ENCODE assay signal across 1 cellular context in genomic region chr2:134367915-134368911, GRCh38.
TF ChIP-seq lines count a peak whose summit lies in the region.

No MANE protein-coding gene starts in this region.

TF ChIP-seq in IMR-90, 13 proteins besides CTCF, POLR2A, EP300 and RAD21 (continued from another document):
- TF ChIP-seq ELK1 (IDR thresholded peaks at IDR 0.05; ENCODE audit: borderline replicate concordance, low read depth, low read length) (no peak), MXI1 (IDR thresholded peaks at IDR 0.05; ENCODE audit: borderline replicate concordance, low read depth, low read length) (no peak), SMC3 (IDR thresholded peaks at IDR 0.05; ENCODE audit: low read depth, low read length) (no peak), MAZ (IDR thresholded peaks at IDR 0.05; ENCODE audit: borderline replicate concordance, low read depth, low read length) (no peak), NFE2L2 (IDR thresholded peaks at IDR 0.05; ENCODE audit: low read depth, low read length) (no peak), BHLHE40 (IDR thresholded peaks at IDR 0.05; ENCODE audit: low read depth, low read length) (no peak), MAFK (IDR thresholded peaks at IDR 0.05; ENCODE audit: low read depth, low read length) (no peak)
